9 cellular contexts compared by ENCODE assay signal in the genomic region with DNA sequence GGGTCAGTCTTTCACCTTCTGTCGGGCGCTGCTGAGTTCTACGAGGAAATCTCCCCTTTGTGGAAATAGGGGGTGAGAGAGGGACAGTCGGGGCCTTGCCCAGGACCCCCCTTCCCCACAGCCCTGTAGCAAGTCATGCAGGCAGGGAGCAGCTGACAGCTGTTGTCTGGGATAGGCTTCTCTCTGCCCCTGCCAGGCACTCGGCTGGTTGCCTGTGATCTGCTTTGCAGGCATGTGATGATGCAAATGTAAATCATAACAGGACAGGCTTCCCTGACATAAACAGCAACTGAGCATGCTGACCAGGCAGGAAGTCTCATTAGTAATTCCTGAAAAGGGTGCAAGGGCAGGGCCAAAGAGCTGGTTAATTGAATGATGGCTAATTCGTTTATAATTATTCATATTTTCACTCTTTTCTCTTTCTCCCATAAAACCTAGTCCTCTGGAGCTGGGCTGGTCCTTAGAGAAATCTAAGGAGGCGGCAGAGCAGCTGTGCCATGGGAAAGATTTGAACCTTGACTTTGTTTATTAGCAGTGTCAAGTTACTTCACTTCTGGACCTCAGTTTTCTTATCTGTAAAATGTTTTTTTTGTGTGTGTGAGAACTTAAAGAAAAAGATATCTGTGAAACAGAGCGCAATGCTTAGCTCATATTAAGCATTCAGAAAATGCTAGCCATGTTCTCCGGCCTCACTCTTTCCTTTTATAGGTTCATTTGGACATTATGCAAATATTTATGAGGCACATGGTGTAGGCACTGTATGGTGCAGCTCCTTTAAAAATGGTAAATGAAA.
DNase-seq lines count a peak whose midpoint lies in the region; ATAC-seq lines count a peak whose summit lies in the region.
"Had no signal": no experiment of that assay in that cellular context is flagged by ENCODE, and none has a peak within 500 bp of the region (broad histone marks: within the 10 kb centered on the region; RNA-seq: fewer than 3 reads in every experiment).

No MANE protein-coding gene starts in this region.

- no peak overlapping the region for H3K9ac ChIP-seq in mesenchymal stem cell (ENCODE audit: low read length)

- peak overlapping the region; percentile 81 to 83 for H3K18ac ChIP-seq in mesenchymal stem cell (ENCODE audit: low read depth in 1 of 2, low read length in 2 of 2)

- H3K27ac ChIP-seq in mesenchymal stem cell (ENCODE audit: low read length, poor library complexity, severe bottlenecking), result peak overlapping the region; percentile 18
- H3K27ac ChIP-seq: SK-N-MC had no signal

- no peak overlapping the region for H2BK5ac ChIP-seq in mesenchymal stem cell (ENCODE audit: low read depth, low read length, poor library complexity, severe bottlenecking)

- H4K8ac ChIP-seq in mesenchymal stem cell (ENCODE audit: low read length), result peak overlapping the region; percentile 89

- no peak overlapping the region for H2AFZ ChIP-seq in mesenchymal stem cell (ENCODE audit: low read depth, low read length)

- ATAC-seq in HG02852 (IDR thresholded peaks at IDR 0.05; ENCODE audit: unreplicated experiment) (no peak), GM21381 (IDR thresholded peaks at IDR 0.05; ENCODE audit: unreplicated experiment) (no peak)

- peak overlapping the region; percentile 61 to 87 for H2BK12ac ChIP-seq in mesenchymal stem cell (ENCODE audit: low read length in 2 of 2)

- no peak overlapping the region for H3K23ac ChIP-seq in mesenchymal stem cell (ENCODE audit: low read length in 2 of 2)

- no peaks in the 10 kb centered on the region for H3K36me3 ChIP-seq in mesenchymal stem cell (ENCODE audit: control insufficient read depth in 1 of 2, insufficient read depth in 2 of 2, low read depth in 1 of 2, low read length in 2 of 2)

- peak; percentile 51 for DNase-seq in AG08395 (ENCODE audit: low spot score)
- DNase-seq in M059J (ENCODE audit: low read depth), result peak; percentile 74
- DNase-seq in dermis blood vessel endothelial cell, result peak; percentile 85
- peak; percentile 83 for DNase-seq in mesenchymal stem cell
- no peak for DNase-seq in NCI-H1930 (lab: John Stamatoyannopoulos, UW)
- DNase-seq in HuH-7 (ENCODE audit: low spot score), result no peak

- H3K9me3 ChIP-seq in mesenchymal stem cell (ENCODE audit: control insufficient read depth, low read length), result peaks cover 3% of the 10 kb centered on the region

- H3K4me3 ChIP-seq in mesenchymal stem cell (ENCODE audit: insufficient read depth in 1 of 2, low read depth in 1 of 2, low read length in 2 of 2), result no peak overlapping the region
- H3K4me3 ChIP-seq: SK-N-MC had no signal

- H3K27me3 ChIP-seq in mesenchymal stem cell (ENCODE audit: control insufficient read depth in 1 of 2, insufficient read depth in 1 of 2, low read length in 2 of 2), result no peaks in the 10 kb centered on the region

- peak overlapping the region; percentile 32 to 70 for H3K4ac ChIP-seq in mesenchymal stem cell (ENCODE audit: low read depth in 1 of 2, low read length in 2 of 2)

- H2AK5ac ChIP-seq in mesenchymal stem cell (ENCODE audit: low read length, severe bottlenecking), result no peak overlapping the region

- H3K4me2 ChIP-seq in mesenchymal stem cell (ENCODE audit: low read length, poor library complexity, severe bottlenecking), result no peak overlapping the region

- H4K91ac ChIP-seq in mesenchymal stem cell (ENCODE audit: low read length), result peak overlapping the region; percentile 25

- H2BK15ac ChIP-seq in mesenchymal stem cell (ENCODE audit: low read depth, poor library complexity, severe bottlenecking), result no peak overlapping the region

- no peaks in the 10 kb centered on the region for H3K79me1 ChIP-seq in mesenchymal stem cell (replicated peaks; ENCODE audit: low read length, poor library complexity, severe bottlenecking)

- H3K4me1 ChIP-seq in mesenchymal stem cell (ENCODE audit: control insufficient read depth, insufficient read depth, low read depth, low read length), result peaks cover 18% of the 10 kb centered on the region

- WGBS in mesenchymal stem cell, result 31% methylated on average over 7 of the region's 9 CpGs

- H2BK120ac ChIP-seq in mesenchymal stem cell (ENCODE audit: low read depth, low read length), result peak overlapping the region; percentile 87

- peak overlapping the region in 1 of 2 experiments; percentile 61 for H3K14ac ChIP-seq in mesenchymal stem cell (ENCODE audit: low read length in 2 of 2)

Comparison
In these comparisons a context has a peak if more than half of its experiments do, and no peak if none do; other contexts are left out.
1. DNase-seq: peak in AG08395 (single experiment), M059J (single experiment), dermis blood vessel endothelial cell (single experiment) and mesenchymal stem cell (single experiment); none in NCI-H1930 (0 of 2) and HuH-7 (single experiment).